ENCODE assay signal across 11 cellular contexts in the genomic region with DNA sequence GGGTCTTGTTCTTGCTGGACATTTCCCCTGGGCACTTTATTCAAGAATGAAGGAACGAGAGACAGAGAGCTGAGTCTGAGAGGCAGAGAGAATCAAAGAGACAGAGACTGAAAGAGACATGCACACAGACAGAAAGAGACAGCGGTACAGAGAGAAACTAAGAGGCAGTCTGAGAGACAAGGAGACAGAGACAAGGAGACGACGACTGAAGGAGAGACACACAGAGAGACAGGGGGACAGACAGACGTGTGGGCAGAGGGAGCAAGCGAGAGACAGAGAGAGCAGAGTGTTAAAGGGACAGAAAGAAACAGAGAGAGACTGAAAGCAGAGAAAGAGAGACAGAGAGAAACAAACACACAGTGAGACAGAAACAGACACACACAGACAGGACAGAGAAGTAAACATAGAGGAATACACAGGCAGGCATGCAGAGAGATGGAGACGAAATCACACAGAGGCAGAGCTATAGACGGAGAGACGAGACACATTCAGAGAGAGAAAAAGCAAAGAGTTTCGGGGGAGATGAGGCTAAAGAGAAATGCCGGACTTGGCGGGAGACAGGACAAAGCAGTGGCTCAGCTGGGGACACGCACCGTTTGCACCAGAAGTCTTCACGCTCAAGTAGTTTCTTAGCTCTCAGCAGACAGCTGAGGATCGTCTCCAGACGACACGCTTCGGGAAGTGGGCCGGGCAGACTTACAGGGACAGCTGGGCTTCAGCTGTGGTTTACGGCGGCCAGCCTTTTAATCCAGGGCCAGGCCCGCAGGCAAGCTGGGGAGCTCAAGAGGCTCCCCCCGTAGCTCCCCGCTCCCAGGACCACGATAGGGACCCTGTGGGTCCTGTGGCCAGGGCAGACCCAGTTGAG. TPM values are rescaled to one million over a fixed set of nuclear protein-coding genes. Genes with fewer than 3 reads are reported as not detected.
DNase-seq lines count a peak whose midpoint lies in the region; ATAC-seq, FAIRE-seq and TF ChIP-seq lines count a peak whose summit lies in the region.
"Had no signal": no experiment of that assay in that cellular context is flagged by ENCODE, and none has a peak within 500 bp of the region (broad histone marks: within the 10 kb centered on the region; RNA-seq: fewer than 3 reads in every experiment).

No MANE protein-coding gene starts in this region.

- DNase-seq in HFFc6, result no peak
- DNase-seq in astrocyte (ENCODE audit: low read depth), result peak; percentile 68
- peak; percentile 78 for DNase-seq in iris pigment epithelial cell (ENCODE audit: low read depth)
- DNase-seq in stomach, result peak; percentile 34
- no peak for DNase-seq in amniotic stem cell (lab: John Stamatoyannopoulos, UW)
- DNase-seq in activated CD8-positive, alpha-beta memory T cell treated with anti-CD3 and anti-CD28 coated beads, Interleukin-2, amount 50 U/mL, for 4 hours, result no peak
- DNase-seq in GM12891 (ENCODE audit: insufficient read length, low spot score), result no peak

- H3K79me2 ChIP-seq in astrocyte (ENCODE audit: insufficient read depth, low read length), result no peaks in the 10 kb centered on the region

- H3K4me1 Mint-ChIP-seq in HFFc6 (ENCODE audit: low read depth), result peaks cover 36% of the 10 kb centered on the region
- peaks cover 29% of the 10 kb centered on the region for H3K4me1 Mint-ChIP-seq in astrocyte (ENCODE audit: low read depth, unreplicated experiment)

- TF ChIP-seq CTCF in HFFc6 (IDR thresholded peaks at IDR 0.05) (no peak), astrocyte (IDR thresholded peaks at IDR 0.05; ENCODE audit: insufficient read depth, low read depth, low read length) (no peak), stomach (IDR thresholded peaks at IDR 0.05) (no peak)

- intact Hi-C loops in stomach (cut with DNase I; ENCODE audit: low total_unique reads), result no loop called here

- H3K36me3 ChIP-seq in astrocyte (ENCODE audit: insufficient read depth, low read length) (no peaks in the 10 kb centered on the region), stomach (no peaks in the 10 kb centered on the region)

- ATAC-seq in GM18505 (IDR thresholded peaks at IDR 0.05; ENCODE audit: unreplicated experiment), result no peak

- FAIRE-seq in astrocyte (lab: Jason Lieb, UNC) (no peak), GM12891 (lab: Jason Lieb, UNC) (no peak)
- FAIRE-seq: colon, GM18507 had no signal

- H3K27me3 Mint-ChIP-seq in HFFc6 (ENCODE audit: insufficient read depth) (peaks cover 6% of the 10 kb centered on the region), astrocyte (ENCODE audit: low read depth, unreplicated experiment) (peaks cover 2% of the 10 kb centered on the region)

- TF ChIP-seq POLR2A in stomach (IDR thresholded peaks at IDR 0.05), result no peak
- TF ChIP-seq POLR2A in GM12891 (IDR thresholded peaks at IDR 0.05; ENCODE audit: low read depth, low read length), result no peak
- TF ChIP-seq POLR2A in GM18505 (IDR thresholded peaks at IDR 0.05; ENCODE audit: borderline replicate concordance, extremely low read depth, insufficient read depth, insufficient read length), result no peak

- H3K4me1 ChIP-seq in astrocyte (ENCODE audit: insufficient read depth, low read length) (peaks cover 30% of the 10 kb centered on the region), stomach (peaks cover 0 to 41% (median 23%) of the 10 kb centered on the region in 4 donors)

- TF ChIP-seq EP300 in stomach (IDR thresholded peaks at IDR 0.05), result no peak

- H3K9me3 Mint-ChIP-seq in HFFc6 (peaks cover 10% of the 10 kb centered on the region), astrocyte (ENCODE audit: unreplicated experiment) (peaks cover 17% of the 10 kb centered on the region)

- H3K4me2 ChIP-seq in astrocyte (ENCODE audit: low read length), result peak overlapping the region; percentile 79

- 60 to 78% (median 67%) methylated on average over 23 to 26 of the region's 26 CpGs for WGBS in stomach, 5 donors

- peak overlapping the region; percentile 66 for H2AFZ ChIP-seq in astrocyte (ENCODE audit: low read depth, low read length)

- peak overlapping the region; percentile 81 for H3K9ac ChIP-seq in astrocyte (ENCODE audit: low read length)

- H4K20me1 ChIP-seq in astrocyte (ENCODE audit: insufficient read depth, low read length), result no peaks in the 10 kb centered on the region

- H3K4me3 ChIP-seq in astrocyte (ENCODE audit: insufficient read depth, low read depth, low read length) (peak overlapping the region; percentile 37), stomach (peak overlapping the region in 1 of 4 donors; percentile 5)
- H3K4me3 ChIP-seq: skin epidermis had no signal

- peaks cover 9% of the 10 kb centered on the region for H3K36me3 Mint-ChIP-seq in HFFc6 (ENCODE audit: low read depth)
- no peaks in the 10 kb centered on the region for H3K36me3 Mint-ChIP-seq in astrocyte (ENCODE audit: low read depth, unreplicated experiment)

- peak overlapping the region; percentile 43 for H3K27ac Mint-ChIP-seq in HFFc6
- H3K27ac Mint-ChIP-seq in astrocyte (ENCODE audit: unreplicated experiment), result peak overlapping the region; percentile 90

- H3K9me3 ChIP-seq in astrocyte (ENCODE audit: insufficient read depth, low read depth, low read length), result peaks cover 3% of the 10 kb centered on the region
- H3K9me3 ChIP-seq in stomach, result peaks cover 0 to 2% (median 0%) of the 10 kb centered on the region in 4 donors

- H3K27ac ChIP-seq in astrocyte (ENCODE audit: low read depth, low read length) (peak overlapping the region; percentile 72), stomach (peak overlapping the region in 4 of 5 donors; percentile 1 to 77 (median 57))

- H3K27me3 ChIP-seq in astrocyte (ENCODE audit: insufficient read depth, low read length), result no peaks in the 10 kb centered on the region
- H3K27me3 ChIP-seq in stomach, result no peaks in the 10 kb centered on the region

- H3K4me3 Mint-ChIP-seq in HFFc6, result peak overlapping the region; percentile 74
- H3K4me3 Mint-ChIP-seq in astrocyte (ENCODE audit: unreplicated experiment), result peak overlapping the region; percentile 9

TF ChIP-seq in GM12891, 5 proteins besides CTCF, POLR2A, EP300 and RAD21:
- TF ChIP-seq SPI1 (IDR thresholded peaks at IDR 0.05; ENCODE audit: low read depth, low read length), result no peak
- no peak for TF ChIP-seq POLR2AphosphoS5 (IDR thresholded peaks at IDR 0.05; ENCODE audit: low read depth, low read length)
- TF ChIP-seq TAF1 (IDR thresholded peaks at IDR 0.05; ENCODE audit: low read depth, low read length), result no peak
- TF ChIP-seq POU2F2 (IDR thresholded peaks at IDR 0.05; ENCODE audit: low read depth, low read length), result no peak
- no peak for TF ChIP-seq PAX5 (IDR thresholded peaks at IDR 0.05; ENCODE audit: insufficient read depth, low read length, severe bottlenecking)

RNA-seq across cellular contexts. Expression of gene DLG1, which starts 56.0 kb away (rescaled TPM):
- total RNA-seq in HFFc6 (2021; fragmentation: NEBNext Ultra II Directional; extraction: Animal tissue kit (Norgen Biotek cat#: 25700)), result 10 to 100 TPM; 64.8 to 82.5 (median 74.7) TPM
- 161 and 210 TPM in 2 replicates for total RNA-seq in astrocyte
- 100 to 1,000 TPM in 3 of 5 donors, 10 to 100 TPM in 2; 89.9 to 173 (median 147) TPM for total RNA-seq in stomach
- 10 to 100 TPM; 17.9 to 26.9 (median 23.7) TPM for polyA plus RNA-seq in stomach
- 18.2 TPM for polyA plus RNA-seq in GM12891 (2012; ENCODE audit: low read depth, missing spikeins)

Comparison
In these comparisons a context has a peak if more than half of its experiments do, and no peak if none do; other contexts are left out.
1. DNase-seq: peak in astrocyte (single experiment), iris pigment epithelial cell (single experiment) and stomach (single experiment); none in HFFc6 (single experiment), amniotic stem cell (single experiment), activated CD8-positive, alpha-beta memory T cell treated with anti-CD3 and anti-CD28 coated beads, Interleukin-2, amount 50 U/mL, for 4 hours (single experiment) and GM12891 (single experiment).